In genomic region chr19:39390759-39391592, GRCh38 we compare ENCODE assay signal across 1 cellular context.
TF ChIP-seq lines count a peak whose summit lies in the region.

Gene MED29 (plus strand): TSS chr19:39391378. CDS start chr19:39391423, 45 bp downstream.
Gene PAF1 (minus strand): TSS chr19:39391106. CDS start chr19:39390864, 242 bp downstream.

TF ChIP-seq in K562, 482 proteins besides CTCF, POLR2A, EP300 and RAD21 (continued from another document and continues in another):
- TF ChIP-seq ZBTB40 (IDR thresholded peaks at IDR 0.05) (peak; percentile 88), ZBTB40 (CRISPR knock-in tag; IDR thresholded peaks at IDR 0.05) (no peak), ZNF830 (CRISPR knock-in tag; IDR thresholded peaks at IDR 0.05) (no peak; the same call in 1 of the 2 replicates), FOXP4 (CRISPR knock-in tag; IDR thresholded peaks at IDR 0.05; ENCODE audit: borderline replicate concordance) (no peak), ZNF764 (CRISPR knock-in tag; IDR thresholded peaks at IDR 0.05; ENCODE audit: low read depth) (no peak), ZNF77 (CRISPR knock-in tag; IDR thresholded peaks at IDR 0.05) (no peak), RCOR1 (IDR thresholded peaks at IDR 0.05; ENCODE audit: borderline replicate concordance in 1 of 2, low read depth in 2 of 2, low read length in 2 of 2) (no peak), RBM25 (IDR thresholded peaks at IDR 0.05; ENCODE audit: low read depth, low read length, severe bottlenecking) (peak; percentile 69), THAP7 (CRISPR knock-in tag; IDR thresholded peaks at IDR 0.05) (no peak), HDGF (IDR thresholded peaks at IDR 0.05) (no peak), TOE1 (IDR thresholded peaks at IDR 0.05; ENCODE audit: borderline replicate concordance) (peak; percentile 71; the same call in 1 of the 2 replicates), TOE1 (CRISPR knock-in tag; IDR thresholded peaks at IDR 0.05; ENCODE audit: borderline replicate concordance, low read depth) (peak; percentile 32; the same call in 1 of the 2 replicates), ZNF780A (CRISPR knock-in tag; IDR thresholded peaks at IDR 0.05) (no peak), SMAD2 (IDR thresholded peaks at IDR 0.05; ENCODE audit: low read depth, low read length) (no peak), ZNF143 (CRISPR knock-in tag; IDR thresholded peaks at IDR 0.05) (peak; percentile 87), ZFP1 (CRISPR knock-in tag; IDR thresholded peaks at IDR 0.05) (no peak), ATF6 (CRISPR knock-in tag; IDR thresholded peaks at IDR 0.05) (peak; percentile 75; the same call in 1 of the 2 replicates), MYBL2 (IDR thresholded peaks at IDR 0.05; ENCODE audit: low read depth) (no peak), MYBL2 (CRISPR knock-in tag; IDR thresholded peaks at IDR 0.05; ENCODE audit: borderline replicate concordance) (no peak), HDAC1 (IDR thresholded peaks at IDR 0.05) (peak in 1 of 2 experiments; percentile 81; a peak in 2 of 4 replicates), PTTG1 (tag; IDR thresholded peaks at IDR 0.05; ENCODE audit: low read depth) (no peak), ZNF224 (CRISPR knock-in tag; IDR thresholded peaks at IDR 0.05) (no peak), XRCC4 (IDR thresholded peaks at IDR 0.05; ENCODE audit: extremely low read depth, insufficient read depth, insufficient read length) (no peak), GATAD2A (IDR thresholded peaks at IDR 0.05) (0 out of 2 replicates have a peak, but pooled peaks have one; percentile 39), KDM2B (CRISPR knock-in tag; IDR thresholded peaks at IDR 0.05) (no peak), ZZZ3 (IDR thresholded peaks at IDR 0.05) (no peak), ZNF239 (CRISPR knock-in tag; IDR thresholded peaks at IDR 0.05) (no peak), CREM (IDR thresholded peaks at IDR 0.05; ENCODE audit: low read depth) (peak; percentile 96), ZNF584 (CRISPR knock-in tag; IDR thresholded peaks at IDR 0.05; ENCODE audit: low read depth) (no peak), HMG20A (CRISPR knock-in tag; conservative IDR thresholded peaks at IDR 0.05) (no peak), SAFB2 (IDR thresholded peaks at IDR 0.05; ENCODE audit: borderline replicate concordance, low read depth, low read length, severe bottlenecking) (no peak), MBD1 (CRISPR knock-in tag; IDR thresholded peaks at IDR 0.05) (no peak), ZBTB12 (CRISPR knock-in tag; IDR thresholded peaks at IDR 0.05) (peak; percentile 82; the same call in 1 of the 2 replicates), ARHGAP35 (IDR thresholded peaks at IDR 0.05; ENCODE audit: partially characterized antibody) (no peak), ZC3H4 (CRISPR knock-in tag; IDR thresholded peaks at IDR 0.05; ENCODE audit: borderline replicate concordance) (no peak), ZNF41 (CRISPR knock-in tag; conservative IDR thresholded peaks at IDR 0.05) (no peak), MTA1 (IDR thresholded peaks at IDR 0.05; ENCODE audit: borderline replicate concordance) (no peak), ZNF75A (CRISPR knock-in tag; IDR thresholded peaks at IDR 0.05) (no peak), ZNF217 (CRISPR knock-in tag; IDR thresholded peaks at IDR 0.05) (no peak), ZSCAN29 (IDR thresholded peaks at IDR 0.05) (no peak), SIN3A (IDR thresholded peaks at IDR 0.05; ENCODE audit: borderline replicate concordance in 2 of 2, control insufficient read depth in 1 of 2, low read depth in 2 of 2, low read length in 2 of 2) (peak; percentile 29 to 77; a peak in 1 of 4 replicates), FOXJ2 (tag; IDR thresholded peaks at IDR 0.05) (no peak), FOXP1 (CRISPR knock-in tag; IDR thresholded peaks at IDR 0.05) (peak; percentile 36; the same call in 1 of the 2 replicates), ZNF354B (CRISPR knock-in tag; IDR thresholded peaks at IDR 0.05) (no peak), FUS (optimal IDR thresholded peaks at IDR 0.05; ENCODE audit: low read depth, low read length) (no peak), NFYB (IDR thresholded peaks at IDR 0.05; ENCODE audit: extremely low read depth, insufficient read length) (peak; percentile 87), ATF4 (CRISPR knock-in tag; IDR thresholded peaks at IDR 0.05) (no peak), MXI1 (IDR thresholded peaks at IDR 0.05; ENCODE audit: low read depth, low read length) (no peak), ZNF589 (CRISPR knock-in tag; IDR thresholded peaks at IDR 0.05; ENCODE audit: low read depth) (no peak), SUPT5H (IDR thresholded peaks at IDR 0.05) (peak; percentile 93), GABPB2 (CRISPR knock-in tag; conservative IDR thresholded peaks at IDR 0.05) (no peak), KLF10 (CRISPR knock-in tag; IDR thresholded peaks at IDR 0.05) (no peak), E2F5 (CRISPR knock-in tag; IDR thresholded peaks at IDR 0.05) (no peak)
